In genomic region chr1:228472655-228473054, GRCh38 we compare ENCODE assay signal across 1 cellular context.
TF ChIP-seq lines count a peak whose summit lies in the region.

No MANE protein-coding gene starts in this region.

TF ChIP-seq in HCT116, 20 proteins besides CTCF, POLR2A, EP300 and RAD21 (continued from another document):
- no peak for TF ChIP-seq POLR2AphosphoS5 (IDR thresholded peaks at IDR 0.05; ENCODE audit: low read depth, low read length)
- no peak for TF ChIP-seq SIN3A (IDR thresholded peaks at IDR 0.05; ENCODE audit: low read depth)
TF ChIP-seq in HCT116: peak in this region for 0.
